8 cellular contexts compared by ENCODE assay signal in genomic region chr18:77366725-77367641, GRCh38.
DNase-seq lines count a peak whose midpoint lies in the region; ATAC-seq lines count a peak whose summit lies in the region.

No MANE protein-coding gene starts in this region.

- no peak overlapping the region for H3K27ac Mint-ChIP-seq in natural killer cell treated with Interleukin-12 subunit alpha and Interleukin-12 subunit beta and Interleukin-15 and Interleukin-18, amount 100 ng/mL, for 72 hours

- H3K27me3 Mint-ChIP-seq in natural killer cell treated with Interleukin-12 subunit alpha and Interleukin-12 subunit beta and Interleukin-15 and Interleukin-18, amount 100 ng/mL, for 72 hours, result peaks cover 17 to 34% of the 10 kb centered on the region in 2 donors

- peaks cover 13% of the 10 kb centered on the region in 2 donors for H3K4me1 Mint-ChIP-seq in natural killer cell treated with Interleukin-12 subunit alpha and Interleukin-12 subunit beta and Interleukin-15 and Interleukin-18, amount 100 ng/mL, for 72 hours (ENCODE audit: low read depth in 2 of 2)

- ATAC-seq in left ventricle myocardium superior, result peak; percentile 67
- peak; percentile 88 for ATAC-seq in sciatic nerve
- ATAC-seq in natural killer cell treated with Interleukin-12 subunit alpha and Interleukin-12 subunit beta and Interleukin-15 and Interleukin-18, amount 100 ng/mL, for 72 hours, result no peak
- ATAC-seq in HG03108 (IDR thresholded peaks at IDR 0.05; ENCODE audit: unreplicated experiment), result no peak

- intact Hi-C loops in left ventricle myocardium superior (cut with micrococcal nuclease), result no loop called here
- intact Hi-C loops in sciatic nerve (cut with DNase I), result no loop called here

- H3K4me3 Mint-ChIP-seq in natural killer cell treated with Interleukin-12 subunit alpha and Interleukin-12 subunit beta and Interleukin-15 and Interleukin-18, amount 100 ng/mL, for 72 hours, result no peak overlapping the region

- H3K36me3 Mint-ChIP-seq in natural killer cell treated with Interleukin-12 subunit alpha and Interleukin-12 subunit beta and Interleukin-15 and Interleukin-18, amount 100 ng/mL, for 72 hours, result peaks cover 16% of the 10 kb centered on the region

- DNase-seq in LHCN-M2 (ENCODE audit: low read depth), result peak; percentile 5
- peak; percentile 91 to 94 for DNase-seq in SHP77 (lab: John Stamatoyannopoulos, UW)
- peak; percentile 52 for DNase-seq in left ventricle myocardium superior
- peak; percentile 71 for DNase-seq in sciatic nerve (ENCODE audit: low spot score)
- no peak for DNase-seq in stimulated activated CD4-positive, alpha-beta T cell treated with anti-CD3 and anti-CD28 coated beads, Interleukin-2, amount 100 ng/mL, for 48 hours
- DNase-seq in natural killer cell treated with Interleukin-12 subunit alpha and Interleukin-12 subunit beta and Interleukin-15 and Interleukin-18, amount 100 ng/mL, for 72 hours (ENCODE audit: low spot score), result no peak
- no peak for DNase-seq in T-helper 1 cell

- H3K9me3 Mint-ChIP-seq in natural killer cell treated with Interleukin-12 subunit alpha and Interleukin-12 subunit beta and Interleukin-15 and Interleukin-18, amount 100 ng/mL, for 72 hours, result peaks cover 5% of the 10 kb centered on the region

Comparison
In these comparisons a context has a peak if more than half of its experiments do, and no peak if none do; other contexts are left out.
1. DNase-seq: peak in LHCN-M2 (single experiment), SHP77 (2 of 2), left ventricle myocardium superior (single experiment) and sciatic nerve (single experiment); none in stimulated activated CD4-positive, alpha-beta T cell treated with anti-CD3 and anti-CD28 coated beads, Interleukin-2, amount 100 ng/mL, for 48 hours (0 of 2), natural killer cell treated with Interleukin-12 subunit alpha and Interleukin-12 subunit beta and Interleukin-15 and Interleukin-18, amount 100 ng/mL, for 72 hours (single experiment) and T-helper 1 cell (0 of 5).
2. ATAC-seq: peak in left ventricle myocardium superior (single experiment) and sciatic nerve (single experiment); none in natural killer cell treated with Interleukin-12 subunit alpha and Interleukin-12 subunit beta and Interleukin-15 and Interleukin-18, amount 100 ng/mL, for 72 hours (0 of 2) and HG03108 (single experiment).